10 cellular contexts compared by ENCODE assay signal in genomic region chr2:117832905-117833613, GRCh38. TPM values are rescaled to one million over a fixed set of nuclear protein-coding genes. Genes with fewer than 3 reads are reported as not detected.
DNase-seq lines count a peak whose midpoint lies in the region; ATAC-seq, FAIRE-seq and TF ChIP-seq lines count a peak whose summit lies in the region.
"Had no signal": no experiment of that assay in that cellular context is flagged by ENCODE, and none has a peak within 500 bp of the region (broad histone marks: within the 10 kb centered on the region; RNA-seq: fewer than 3 reads in every experiment).

No MANE protein-coding gene starts in this region.

- H3K27ac ChIP-seq in A549 (no peak overlapping the region), GM23338 (ENCODE audit: low read depth) (no peak overlapping the region)

- H3K36me3 ChIP-seq in GM23338 (ENCODE audit: insufficient read depth): peaks cover 26% of the 10 kb centered on the region

- H3K27ac Mint-ChIP-seq in GM23338: no peak overlapping the region
- H3K27ac Mint-ChIP-seq in activated CD8-positive, alpha-beta T cell treated with anti-CD3 and anti-CD28 coated beads for 36 hours: no peak overlapping the region
- H3K27ac Mint-ChIP-seq: mesothelial cell of epicardium had no signal

- DNase-seq in A549 (ENCODE audit: low read depth in 1 of 2, low spot score in 1 of 2) (peak in 1 of 2 experiments; percentile 5), GM23338 (ENCODE audit: low spot score) (peak; percentile 52), foreskin fibroblast (peak; percentile 43 to 74), DMS79 (lab: John Stamatoyannopoulos, UW) (no peak), GM19240 (ENCODE audit: insufficient read length, low spot score) (no peak)
- DNase-seq in activated CD8-positive, alpha-beta T cell treated with anti-CD3 and anti-CD28 coated beads for 36 hours: peak; percentile 37
- DNase-seq: NCI-H2171 treated with DMSO at 0.1 percent for 48 hours had no signal

- WGBS in A549 (ENCODE audit: missing lambda C conversion rate): 93% methylated on average over 9 of the region's 9 CpGs

- H3K36me3 Mint-ChIP-seq in GM23338 (ENCODE audit: low read depth): peaks cover 60% of the 10 kb centered on the region
- H3K36me3 Mint-ChIP-seq in activated CD8-positive, alpha-beta T cell treated with anti-CD3 and anti-CD28 coated beads for 36 hours (ENCODE audit: low read depth): peaks cover 46% of the 10 kb centered on the region

- ATAC-seq in A549 (peak; percentile 38 to 41; a peak in 5 of 6 replicates), GM23338 (0 out of 3 replicates have a peak, but pooled peaks have one; percentile 3), HG03565 (IDR thresholded peaks at IDR 0.05; ENCODE audit: unreplicated experiment) (no peak), HG03280 (IDR thresholded peaks at IDR 0.05; ENCODE audit: unreplicated experiment) (no peak)
- ATAC-seq in activated CD8-positive, alpha-beta T cell treated with anti-CD3 and anti-CD28 coated beads for 36 hours: peak; percentile 40

- no peaks in the 10 kb centered on the region for H3K9me3 Mint-ChIP-seq in GM23338
- H3K9me3 Mint-ChIP-seq in activated CD8-positive, alpha-beta T cell treated with anti-CD3 and anti-CD28 coated beads for 36 hours: no peaks in the 10 kb centered on the region
- H3K9me3 Mint-ChIP-seq: mesothelial cell of epicardium had no signal

- H3K4me3 Mint-ChIP-seq in GM23338: no peak overlapping the region
- no peak overlapping the region for H3K4me3 Mint-ChIP-seq in activated CD8-positive, alpha-beta T cell treated with anti-CD3 and anti-CD28 coated beads for 36 hours
- H3K4me3 Mint-ChIP-seq: mesothelial cell of epicardium had no signal

- H3K9me3 ChIP-seq in A549: no peaks in the 10 kb centered on the region

- CTCF ChIA-PET in A549 (lab: Yijun Ruan, JAX): interaction anchor here (0.7 to 5.5 kb wide), 5 partner anchors 19 to 171 kb away, joined by 3 to 92 read pairs (median 3); partner anchors contain the start of gene DDX18
- CTCF ChIA-PET in activated CD8-positive, alpha-beta T cell treated with anti-CD3 and anti-CD28 coated beads for 36 hours (lab: Charles Lee): interaction anchor here (1.8 kb wide), 1 partner anchor 18 kb away, joined by 5 read pairs; the partner anchor contains the start of gene DDX18

- peaks cover 6% of the 10 kb centered on the region; the same call in 1 of the 2 replicates for H3K27me3 ChIP-seq in GM23338 (ENCODE audit: insufficient read depth)

- H3K4me1 Mint-ChIP-seq in GM23338: peaks cover 13% of the 10 kb centered on the region
- peaks cover 12% of the 10 kb centered on the region for H3K4me1 Mint-ChIP-seq in activated CD8-positive, alpha-beta T cell treated with anti-CD3 and anti-CD28 coated beads for 36 hours (ENCODE audit: low read depth)

- POLR2A ChIA-PET in A549 (lab: Yijun Ruan, JAX): no interaction called here
- POLR2A ChIA-PET in activated CD8-positive, alpha-beta T cell treated with anti-CD3 and anti-CD28 coated beads for 36 hours (lab: Charles Lee): interaction anchor here (0.7 to 3.3 kb wide), 4 partner anchors 8 to 18 kb away, joined by 3 to 19 read pairs (median 12); partner anchors contain the start of gene DDX18

- no peak for FAIRE-seq in A549 (lab: Jason Lieb, UNC)

- intact Hi-C loops in activated CD8-positive, alpha-beta T cell treated with anti-CD3 and anti-CD28 coated beads for 36 hours (cut with micrococcal nuclease): no loop called here

- H4K20me1 ChIP-seq in GM23338 (replicated peaks; ENCODE audit: insufficient read depth): peaks cover 16% of the 10 kb centered on the region; the same call in 1 of the 2 replicates

- H3K4me1 ChIP-seq in A549: no peaks in the 10 kb centered on the region
- H3K4me1 ChIP-seq in GM23338 (ENCODE audit: insufficient read depth): peaks cover 13% of the 10 kb centered on the region; the same call in 1 of the 2 replicates

- H3F3A ChIP-seq in GM23338 (replicated peaks; ENCODE audit: low read depth): peaks cover 6% of the 10 kb centered on the region; the same call in 1 of the 2 replicates

- no peaks in the 10 kb centered on the region for H3K79me2 ChIP-seq in GM23338 (replicated peaks; ENCODE audit: insufficient read depth)

- no peak for TF ChIP-seq RAD21 in A549 (conservative IDR thresholded peaks at IDR 0.05 in 1 of 2, IDR thresholded peaks at IDR 0.05 in 1 of 2)

- no peaks in the 10 kb centered on the region for H3K9me2 ChIP-seq in GM23338 (ENCODE audit: insufficient read depth)

- no peak overlapping the region for H3K4me2 ChIP-seq in A549
- H3K4me2 ChIP-seq in GM23338: no peak overlapping the region

- peaks cover 3% of the 10 kb centered on the region for H3K27me3 Mint-ChIP-seq in GM23338 (ENCODE audit: insufficient read depth, low read depth, poor library complexity)
- no peaks in the 10 kb centered on the region for H3K27me3 Mint-ChIP-seq in activated CD8-positive, alpha-beta T cell treated with anti-CD3 and anti-CD28 coated beads for 36 hours

- H2AFZ ChIP-seq in GM23338: no peak overlapping the region

- H3K4me3 ChIP-seq in A549: no peak overlapping the region
- H3K4me3 ChIP-seq in GM23338: no peak overlapping the region
- H3K4me3 ChIP-seq in foreskin fibroblast (ENCODE audit: low read depth in 1 of 2, low read length in 2 of 2): no peak overlapping the region

- no peak for TF ChIP-seq EP300 in A549 (IDR thresholded peaks at IDR 0.05)

- no peak for TF ChIP-seq CTCF in A549 (IDR thresholded peaks at IDR 0.05)
- TF ChIP-seq CTCF in GM23338 (conservative IDR thresholded peaks at IDR 0.05; ENCODE audit: low read depth in 2 of 2): no peak
- TF ChIP-seq CTCF in activated CD8-positive, alpha-beta T cell treated with anti-CD3 and anti-CD28 coated beads for 36 hours (IDR thresholded peaks at IDR 0.05): no peak
- no peak for TF ChIP-seq CTCF in foreskin fibroblast (IDR thresholded peaks at IDR 0.05; ENCODE audit: low read depth, low read length)

- TF ChIP-seq POLR2A in A549 (IDR thresholded peaks at IDR 0.05; ENCODE audit: low read length): no peak

TF ChIP-seq in A549, 52 proteins besides CTCF, POLR2A, EP300 and RAD21 (continues in another document):
- TF ChIP-seq, protein P1, sequence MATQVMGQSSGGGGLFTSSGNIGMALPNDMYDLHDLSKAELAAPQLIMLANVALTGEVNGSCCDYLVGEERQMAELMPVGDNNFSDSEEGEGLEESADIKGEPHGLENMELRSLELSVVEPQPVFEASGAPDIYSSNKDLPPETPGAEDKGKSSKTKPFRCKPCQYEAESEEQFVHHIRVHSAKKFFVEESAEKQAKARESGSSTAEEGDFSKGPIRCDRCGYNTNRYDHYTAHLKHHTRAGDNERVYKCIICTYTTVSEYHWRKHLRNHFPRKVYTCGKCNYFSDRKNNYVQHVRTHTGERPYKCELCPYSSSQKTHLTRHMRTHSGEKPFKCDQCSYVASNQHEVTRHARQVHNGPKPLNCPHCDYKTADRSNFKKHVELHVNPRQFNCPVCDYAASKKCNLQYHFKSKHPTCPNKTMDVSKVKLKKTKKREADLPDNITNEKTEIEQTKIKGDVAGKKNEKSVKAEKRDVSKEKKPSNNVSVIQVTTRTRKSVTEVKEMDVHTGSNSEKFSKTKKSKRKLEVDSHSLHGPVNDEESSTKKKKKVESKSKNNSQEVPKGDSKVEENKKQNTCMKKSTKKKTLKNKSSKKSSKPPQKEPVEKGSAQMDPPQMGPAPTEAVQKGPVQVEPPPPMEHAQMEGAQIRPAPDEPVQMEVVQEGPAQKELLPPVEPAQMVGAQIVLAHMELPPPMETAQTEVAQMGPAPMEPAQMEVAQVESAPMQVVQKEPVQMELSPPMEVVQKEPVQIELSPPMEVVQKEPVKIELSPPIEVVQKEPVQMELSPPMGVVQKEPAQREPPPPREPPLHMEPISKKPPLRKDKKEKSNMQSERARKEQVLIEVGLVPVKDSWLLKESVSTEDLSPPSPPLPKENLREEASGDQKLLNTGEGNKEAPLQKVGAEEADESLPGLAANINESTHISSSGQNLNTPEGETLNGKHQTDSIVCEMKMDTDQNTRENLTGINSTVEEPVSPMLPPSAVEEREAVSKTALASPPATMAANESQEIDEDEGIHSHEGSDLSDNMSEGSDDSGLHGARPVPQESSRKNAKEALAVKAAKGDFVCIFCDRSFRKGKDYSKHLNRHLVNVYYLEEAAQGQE (IDR thresholded peaks at IDR 0.05): peak; percentile 90
- TF ChIP-seq RNF2 (IDR thresholded peaks at IDR 0.05; ENCODE audit: borderline replicate concordance, low read depth): no peak

TF ChIP-seq in GM23338, 12 proteins besides CTCF, POLR2A, EP300 and RAD21:
- TF ChIP-seq, protein P1 (IDR thresholded peaks at IDR 0.05; ENCODE audit: unreplicated experiment): peak; percentile 85
- no peak for TF ChIP-seq JUNB (IDR thresholded peaks at IDR 0.05; ENCODE audit: unreplicated experiment)

RNA-seq across cellular contexts. Expression of gene DDX18, which starts 18.6 kb away (rescaled TPM):
- polyA plus RNA-seq in A549 (2011; rRNA removed) (106 and 115 TPM in 2 replicates), A549 (2017; fragmentation: RNase III; extraction: RNeasy Plus Mini Kit Qiagen cat#74134 plus additional on column Dnase treatment) (66.6 to 82.6 TPM (median 67.5 TPM) in 3 replicates), GM23338 (2016; fragmentation: Nextera tagmentation; extraction: Ambion mirVana) (169 and 183 TPM in 2 replicates)
- polyA plus RNA-seq in A549 (2012; cell fraction: cytosol; rRNA removed): 31.4 and 33.8 TPM in 2 replicates
- 28.1 and 32.7 TPM in 2 replicates for polyA plus RNA-seq in A549 (2012; cell fraction: nucleus; rRNA removed)
- polyA minus RNA-seq in A549 (2011; rRNA and poly(A)+ RNA removed): 59.1 and 72.5 TPM in 2 replicates
- 98.8 and 102 TPM in 2 replicates for total RNA-seq in GM23338 (2014; rRNA removed; shearing (Covaris generic))
- total RNA-seq in activated CD8-positive, alpha-beta T cell treated with anti-CD3 and anti-CD28 coated beads for 36 hours: 100 to 1,000 TPM; 139 to 156 TPM

Comparison
In these comparisons a context has a peak if more than half of its experiments do, and no peak if none do; other contexts are left out.
1. ATAC-seq: peak in A549 (2 of 2), GM23338 (single experiment) and activated CD8-positive, alpha-beta T cell treated with anti-CD3 and anti-CD28 coated beads for 36 hours (single experiment); none in HG03565 (single experiment) and HG03280 (single experiment).
2. DNase-seq: peak in GM23338 (single experiment), activated CD8-positive, alpha-beta T cell treated with anti-CD3 and anti-CD28 coated beads for 36 hours (single experiment) and foreskin fibroblast (2 of 2); none in DMS79 (single experiment) and GM19240 (single experiment).